In genomic region chrX:118644378-118644777, GRCh38 we compare ENCODE assay signal across 8 cellular contexts.
DNase-seq lines count a peak whose midpoint lies in the region; ATAC-seq and TF ChIP-seq lines count a peak whose summit lies in the region.

No MANE protein-coding gene starts in this region.

- TF ChIP-seq RAD21 in HCT116 (IDR thresholded peaks at IDR 0.05; ENCODE audit: low read depth): peak; percentile 71

- intact Hi-C loops in HCT116 (cut with micrococcal nuclease): loop anchor here (1.0 kb wide), 1 partner anchor 163 kb away; no protein-coding TSS in a partner anchor
- intact Hi-C loops in transverse colon (cut with DNase I; ENCODE audit: low total_unique reads): loop anchor here (10.0 kb wide), 1 partner anchor 160 kb away; no protein-coding TSS in a partner anchor
- intact Hi-C loops in activated CD4-positive, alpha-beta T cell treated with anti-CD3 and anti-CD28 coated beads, Interleukin-2, amount 10 ng/mL, durations not matched to agents 24 days and 14 days (cut with micrococcal nuclease): no loop called here

- H3K9ac ChIP-seq in HCT116 (ENCODE audit: low read length): no peak overlapping the region

- no peaks in the 10 kb centered on the region for H3K4me1 ChIP-seq in HCT116 (ENCODE audit: control insufficient read depth in 1 of 2, insufficient read depth in 2 of 2, low read length in 2 of 2)
- no peaks in the 10 kb centered on the region for H3K4me1 ChIP-seq in transverse colon

- H3K9me3 Mint-ChIP-seq in activated CD4-positive, alpha-beta T cell treated with anti-CD3 and anti-CD28 coated beads, Interleukin-2, amount 10 ng/mL, durations not matched to agents 24 days and 14 days: no peaks in the 10 kb centered on the region
- H3K9me3 Mint-ChIP-seq in T-cell: no peaks in the 10 kb centered on the region

- POLR2A ChIA-PET in AG04450 (lab: Yijun Ruan, JAX): no interaction called here
- POLR2A ChIA-PET in HCT116 (lab: Charles Lee): no interaction called here
- POLR2A ChIA-PET in T-cell (lab: Charles Lee): interaction anchor here in 1 of 2 donors (0.6 kb wide), 1 partner anchor 42 kb away, joined by 5 read pairs; no protein-coding TSS in a partner anchor

- H3K36me3 ChIP-seq in HCT116 (ENCODE audit: control insufficient read depth in 1 of 2, insufficient read depth in 2 of 2, low read length in 2 of 2) (no peaks in the 10 kb centered on the region), transverse colon (no peaks in the 10 kb centered on the region)

- H3K4me1 Mint-ChIP-seq in activated CD4-positive, alpha-beta T cell treated with anti-CD3 and anti-CD28 coated beads, Interleukin-2, amount 10 ng/mL, durations not matched to agents 24 days and 14 days: no peaks in the 10 kb centered on the region
- no peaks in the 10 kb centered on the region for H3K4me1 Mint-ChIP-seq in T-cell

- TF ChIP-seq EP300 in transverse colon (IDR thresholded peaks at IDR 0.05; ENCODE audit: low read depth): no peak

- WGBS in transverse colon (ENCODE audit: low coverage in 1 of 2), 2 donors: 20 to 37% methylated on average over 1 of the region's 1 CpG

- H3K4me3 ChIP-seq in AG04450 (ENCODE audit: low read depth, low read length) (no peak overlapping the region), HCT116 (replicated peaks in 1 of 2; ENCODE audit: low read depth in 1 of 2, low read length in 2 of 2) (no peak overlapping the region), transverse colon (no peak overlapping the region)

- H3K27me3 Mint-ChIP-seq in activated CD4-positive, alpha-beta T cell treated with anti-CD3 and anti-CD28 coated beads, Interleukin-2, amount 10 ng/mL, durations not matched to agents 24 days and 14 days: no peaks in the 10 kb centered on the region
- H3K27me3 Mint-ChIP-seq in T-cell: no peaks in the 10 kb centered on the region

- H3K4me3 Mint-ChIP-seq in activated CD4-positive, alpha-beta T cell treated with anti-CD3 and anti-CD28 coated beads, Interleukin-2, amount 10 ng/mL, durations not matched to agents 24 days and 14 days: no peak overlapping the region
- H3K4me3 Mint-ChIP-seq in T-cell: no peak overlapping the region

- H2AFZ ChIP-seq in HCT116 (ENCODE audit: low read depth, low read length, poor library complexity, severe bottlenecking): peak overlapping the region; percentile 45

- CTCF ChIA-PET in AG04450 (lab: Charles Lee) (interaction anchor here (0.6 to 2.3 kb wide), 30 partner anchors 9 to 195 kb away, joined by 3 to 70 read pairs (median 4); no protein-coding TSS in a partner anchor), HCT116 (lab: Charles Lee) (interaction anchor here (0.7 to 1.9 kb wide), 7 partner anchors 11 to 422 kb away, joined by 3 to 28 read pairs (median 3); no protein-coding TSS in a partner anchor), T-cell (lab: Charles Lee) (interaction anchor here in 1 of 2 donors (0.6 kb wide), 1 partner anchor 200 kb away, joined by 9 read pairs; no protein-coding TSS in a partner anchor)

- H3K36me3 Mint-ChIP-seq in activated CD4-positive, alpha-beta T cell treated with anti-CD3 and anti-CD28 coated beads, Interleukin-2, amount 10 ng/mL, durations not matched to agents 24 days and 14 days (ENCODE audit: low read depth): peaks cover 21% of the 10 kb centered on the region
- H3K36me3 Mint-ChIP-seq in T-cell: peaks cover 27% of the 10 kb centered on the region

- ATAC-seq in HCT116: peak; percentile 88
- ATAC-seq in GM18861 (IDR thresholded peaks at IDR 0.05; ENCODE audit: unreplicated experiment): no peak
- ATAC-seq in T-cell (replicated peaks in 1 of 4): no peak

- RAD21 ChIA-PET in HCT116 (lab: Charles Lee; ENCODE audit: low non-redundant PET in 1 of 2, low total read pairs in 2 of 2, uncharacterized antibody in 2 of 2, unreplicated experiment in 2 of 2): interaction anchor here (0.8 to 1.9 kb wide), 3 partner anchors 163 to 165 kb away, joined by 3 to 7 read pairs (median 3); no protein-coding TSS in a partner anchor

- in situ Hi-C loops in transverse colon (cut with MboI; ENCODE audit: low pct_ligation_motif_present in 1 of 4, low pct_unique_long_range_greater_than_20kb in 1 of 4, low sequenced_read_pairs in 3 of 4): loop anchor here in 3 of 4 donors (10.0 to 25.0 kb wide), 2 partner anchors 160 to 168 kb away; partner anchors contain the start of gene ZCCHC12 (in 2 of the 3)

- DNase-seq in AG04450 (ENCODE audit: low read depth, low spot score) (no peak), HCT116 (ENCODE audit: low read depth, low spot score) (peak; percentile 40), RPMI8226 (peak; percentile 4), foreskin melanocyte (peak; percentile 34), transverse colon (no peak), T-cell (no peak)
- no peak for DNase-seq in activated CD4-positive, alpha-beta T cell treated with anti-CD3 and anti-CD28 coated beads, Interleukin-2, amount 10 ng/mL, durations not matched to agents 24 days and 14 days

- no TSS peak for BruUV-seq in HCT116 (replicated peaks; lab: Mats Ljungman, UMichigan)

- no peaks in the 10 kb centered on the region for H3K79me2 ChIP-seq in HCT116 (ENCODE audit: insufficient read depth, low read length)

- no peaks in the 10 kb centered on the region for H3K27me3 ChIP-seq in AG04450 (ENCODE audit: control insufficient read depth, insufficient read depth, low read length)
- H3K27me3 ChIP-seq in HCT116 (ENCODE audit: insufficient read depth, low read length): no peaks in the 10 kb centered on the region
- no peaks in the 10 kb centered on the region for H3K27me3 ChIP-seq in transverse colon

- H3K27ac Mint-ChIP-seq in activated CD4-positive, alpha-beta T cell treated with anti-CD3 and anti-CD28 coated beads, Interleukin-2, amount 10 ng/mL, durations not matched to agents 24 days and 14 days: no peak overlapping the region
- H3K27ac Mint-ChIP-seq in T-cell: peak overlapping the region in 1 of 2 donors; percentile 1

- H3K9me2 ChIP-seq in HCT116 (ENCODE audit: insufficient read depth): no peaks in the 10 kb centered on the region

- H3K9me3 ChIP-seq in AG04450 (ENCODE audit: control insufficient read depth, insufficient read depth, low read length): no peaks in the 10 kb centered on the region
- H3K9me3 ChIP-seq in HCT116 (ENCODE audit: control insufficient read depth in 1 of 2, insufficient read depth in 1 of 2, low read depth in 1 of 2, low read length in 2 of 2): no peaks in the 10 kb centered on the region
- no peaks in the 10 kb centered on the region for H3K9me3 ChIP-seq in transverse colon

- TF ChIP-seq POLR2A in HCT116 (IDR thresholded peaks at IDR 0.05; ENCODE audit: borderline replicate concordance, extremely low read depth, insufficient read depth, insufficient read length) (no peak), transverse colon (IDR thresholded peaks at IDR 0.05) (no peak)

- no peak overlapping the region for H3K27ac ChIP-seq in AG04450 (ENCODE audit: low read depth, low read length)
- H3K27ac ChIP-seq in HCT116 (ENCODE audit: low read depth, low read length): no peak overlapping the region
- no peak overlapping the region for H3K27ac ChIP-seq in transverse colon

- no peak overlapping the region for H3K4me2 ChIP-seq in HCT116 (ENCODE audit: low read length)

- no peaks in the 10 kb centered on the region for H4K20me1 ChIP-seq in HCT116 (ENCODE audit: insufficient read depth)

- peak; percentile 59 for TF ChIP-seq CTCF in AG04450 (IDR thresholded peaks at IDR 0.05; ENCODE audit: low read depth, low read length)
- peak; percentile 42 to 75 (median 49); a peak in 5 of 6 replicates for TF ChIP-seq CTCF in HCT116 (IDR thresholded peaks at IDR 0.05 in 2 of 3, conservative IDR thresholded peaks at IDR 0.05 in 1 of 3; ENCODE audit: borderline replicate concordance in 1 of 3, insufficient read depth in 1 of 3, low read depth in 2 of 3, low read length in 2 of 3)
- TF ChIP-seq CTCF in transverse colon (IDR thresholded peaks at IDR 0.05): peak; percentile 36 to 53 (median 41)

TF ChIP-seq in HCT116, 20 proteins besides CTCF, POLR2A, EP300 and RAD21:
- TF ChIP-seq ZFX (IDR thresholded peaks at IDR 0.05) (no peak), SRF (IDR thresholded peaks at IDR 0.05; ENCODE audit: low read depth) (no peak), JUND (IDR thresholded peaks at IDR 0.05) (no peak), EGR1 (IDR thresholded peaks at IDR 0.05; ENCODE audit: low read depth) (no peak), EZH2 (IDR thresholded peaks at IDR 0.05) (no peak), ATF3 (IDR thresholded peaks at IDR 0.05) (no peak), SIN3A (IDR thresholded peaks at IDR 0.05; ENCODE audit: low read depth) (no peak), EZH2phosphoT487 (IDR thresholded peaks at IDR 0.05; ENCODE audit: borderline replicate concordance) (no peak)
- TF ChIP-seq, protein P1, sequence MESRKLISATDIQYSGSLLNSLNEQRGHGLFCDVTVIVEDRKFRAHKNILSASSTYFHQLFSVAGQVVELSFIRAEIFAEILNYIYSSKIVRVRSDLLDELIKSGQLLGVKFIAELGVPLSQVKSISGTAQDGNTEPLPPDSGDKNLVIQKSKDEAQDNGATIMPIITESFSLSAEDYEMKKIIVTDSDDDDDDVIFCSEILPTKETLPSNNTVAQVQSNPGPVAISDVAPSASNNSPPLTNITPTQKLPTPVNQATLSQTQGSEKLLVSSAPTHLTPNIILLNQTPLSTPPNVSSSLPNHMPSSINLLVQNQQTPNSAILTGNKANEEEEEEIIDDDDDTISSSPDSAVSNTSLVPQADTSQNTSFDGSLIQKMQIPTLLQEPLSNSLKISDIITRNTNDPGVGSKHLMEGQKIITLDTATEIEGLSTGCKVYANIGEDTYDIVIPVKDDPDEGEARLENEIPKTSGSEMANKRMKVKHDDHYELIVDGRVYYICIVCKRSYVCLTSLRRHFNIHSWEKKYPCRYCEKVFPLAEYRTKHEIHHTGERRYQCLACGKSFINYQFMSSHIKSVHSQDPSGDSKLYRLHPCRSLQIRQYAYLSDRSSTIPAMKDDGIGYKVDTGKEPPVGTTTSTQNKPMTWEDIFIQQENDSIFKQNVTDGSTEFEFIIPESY (IDR thresholded peaks at IDR 0.05; ENCODE audit: extremely low read depth, insufficient replicate concordance, low read length): no peak

Comparison
In these comparisons a context has a peak if more than half of its experiments do, and no peak if none do; other contexts are left out.
1. DNase-seq: peak in HCT116 (single experiment), RPMI8226 (single experiment) and foreskin melanocyte (single experiment); none in AG04450 (single experiment), transverse colon (single experiment), activated CD4-positive, alpha-beta T cell treated with anti-CD3 and anti-CD28 coated beads, Interleukin-2, amount 10 ng/mL, durations not matched to agents 24 days and 14 days (single experiment) and T-cell (0 of 34).
2. Peak in every context shown above with its lines, with median percentiles within 50 percentile points of each other: CTCF ChIP-seq.